In the genomic region with DNA sequence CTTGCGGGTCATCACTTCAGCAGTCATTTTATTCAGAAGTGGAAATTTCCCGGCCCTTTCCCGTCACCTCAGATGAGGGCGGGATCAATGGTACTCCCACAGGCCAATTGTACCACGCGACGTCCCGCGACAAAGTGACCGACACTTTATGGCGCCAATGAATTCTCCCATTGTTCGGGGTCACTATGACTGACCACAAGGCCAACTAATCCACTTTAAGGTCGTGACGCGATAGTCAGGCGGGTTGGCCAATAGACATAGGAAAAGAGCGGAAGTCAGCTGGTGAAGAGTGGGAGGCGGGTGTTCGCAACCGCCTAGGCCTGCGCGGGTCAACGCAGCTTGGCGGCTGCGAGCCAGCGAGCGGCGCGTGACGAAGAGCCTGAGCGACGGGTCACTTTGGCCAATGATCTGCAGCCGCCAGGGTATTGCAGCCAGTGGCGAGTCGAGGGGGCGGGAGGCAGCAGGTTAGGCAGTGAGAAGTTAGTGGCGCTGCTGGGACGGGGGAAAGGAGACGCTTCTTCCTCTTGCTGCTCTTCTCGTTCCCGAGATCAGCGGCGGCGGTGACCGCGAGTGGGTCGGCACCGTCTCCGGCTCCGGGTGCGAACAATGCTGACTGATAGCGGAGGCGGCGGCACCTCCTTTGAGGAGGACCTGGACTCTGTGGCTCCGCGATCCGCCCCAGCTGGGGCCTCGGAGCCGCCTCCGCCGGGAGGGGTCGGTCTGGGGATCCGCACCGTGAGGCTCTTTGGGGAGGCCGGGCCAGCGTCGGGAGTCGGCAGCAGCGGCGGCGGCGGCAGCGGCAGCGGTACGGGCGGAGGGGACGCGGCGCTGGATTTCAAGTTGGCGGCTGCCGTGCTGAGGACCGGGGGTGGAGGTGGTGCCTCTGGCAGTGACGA, we compare ENCODE assay signal across 8 cellular contexts. TPM values are rescaled to one million over a fixed set of nuclear protein-coding genes. Genes with fewer than 3 reads are reported as not detected.
DNase-seq lines count a peak whose midpoint lies in the region; ATAC-seq and TF ChIP-seq lines count a peak whose summit lies in the region.

A gene with protein sequence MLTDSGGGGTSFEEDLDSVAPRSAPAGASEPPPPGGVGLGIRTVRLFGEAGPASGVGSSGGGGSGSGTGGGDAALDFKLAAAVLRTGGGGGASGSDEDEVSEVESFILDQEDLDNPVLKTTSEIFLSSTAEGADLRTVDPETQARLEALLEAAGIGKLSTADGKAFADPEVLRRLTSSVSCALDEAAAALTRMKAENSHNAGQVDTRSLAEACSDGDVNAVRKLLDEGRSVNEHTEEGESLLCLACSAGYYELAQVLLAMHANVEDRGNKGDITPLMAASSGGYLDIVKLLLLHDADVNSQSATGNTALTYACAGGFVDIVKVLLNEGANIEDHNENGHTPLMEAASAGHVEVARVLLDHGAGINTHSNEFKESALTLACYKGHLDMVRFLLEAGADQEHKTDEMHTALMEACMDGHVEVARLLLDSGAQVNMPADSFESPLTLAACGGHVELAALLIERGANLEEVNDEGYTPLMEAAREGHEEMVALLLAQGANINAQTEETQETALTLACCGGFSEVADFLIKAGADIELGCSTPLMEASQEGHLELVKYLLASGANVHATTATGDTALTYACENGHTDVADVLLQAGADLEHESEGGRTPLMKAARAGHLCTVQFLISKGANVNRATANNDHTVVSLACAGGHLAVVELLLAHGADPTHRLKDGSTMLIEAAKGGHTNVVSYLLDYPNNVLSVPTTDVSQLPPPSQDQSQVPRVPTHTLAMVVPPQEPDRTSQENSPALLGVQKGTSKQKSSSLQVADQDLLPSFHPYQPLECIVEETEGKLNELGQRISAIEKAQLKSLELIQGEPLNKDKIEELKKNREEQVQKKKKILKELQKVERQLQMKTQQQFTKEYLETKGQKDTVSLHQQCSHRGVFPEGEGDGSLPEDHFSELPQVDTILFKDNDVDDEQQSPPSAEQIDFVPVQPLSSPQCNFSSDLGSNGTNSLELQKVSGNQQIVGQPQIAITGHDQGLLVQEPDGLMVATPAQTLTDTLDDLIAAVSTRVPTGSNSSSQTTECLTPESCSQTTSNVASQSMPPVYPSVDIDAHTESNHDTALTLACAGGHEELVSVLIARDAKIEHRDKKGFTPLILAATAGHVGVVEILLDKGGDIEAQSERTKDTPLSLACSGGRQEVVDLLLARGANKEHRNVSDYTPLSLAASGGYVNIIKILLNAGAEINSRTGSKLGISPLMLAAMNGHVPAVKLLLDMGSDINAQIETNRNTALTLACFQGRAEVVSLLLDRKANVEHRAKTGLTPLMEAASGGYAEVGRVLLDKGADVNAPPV (N-terminal part only) (plus strand): TSS at position 472 of the 896 bp plus-strand sequence. CDS start 135 bp downstream, at position 607.

- TF ChIP-seq CTCF in left lung (IDR thresholded peaks at IDR 0.05): peak in 1 of 2 donors; percentile 14

- no peaks in the 10 kb centered on the region for H3K9me3 ChIP-seq in left lung

- peak within 1 kb of the TSS; percentile 90 to 96 for H3K4me3 ChIP-seq in left lung

- intact Hi-C loops in left lung (cut with DNase I): no loop called here

- DNase-seq in C1 segment of cervical spinal cord (lab: John Stamatoyannopoulos, UW) (peak; percentile 91 to 99 (median 99)), NCI-H748 treated with DMSO at 0.1 percent for 48 hours (lab: John Stamatoyannopoulos, UW) (peak; percentile 97), dermis blood vessel endothelial cell (peak; percentile 100), left lung (peak; percentile 97 to 99)
- DNase-seq in activated CD4-positive, alpha-beta T cell treated with anti-CD3 and anti-CD28 coated beads, Interleukin-2, amount 50 U/mL, for 24 hours (ENCODE audit: low read depth in 1 of 2, low spot score in 1 of 2): peak; percentile 83 to 97
- peak; percentile 93 for DNase-seq in stimulated activated CD4-positive, alpha-beta T cell treated with anti-CD3 and anti-CD28 coated beads, Interleukin-4, amount 100 ng/mL, for 1 hour

- peak; percentile 77 for ATAC-seq in GM19372 (IDR thresholded peaks at IDR 0.05; ENCODE audit: low read depth, unreplicated experiment)
- ATAC-seq in HG03558 (IDR thresholded peaks at IDR 0.05; ENCODE audit: extremely low read depth, unreplicated experiment): peak; percentile 88
- ATAC-seq in left lung: peak; percentile 87

- H3K27me3 ChIP-seq in left lung: no peaks in the 10 kb centered on the region

- peaks cover 0 to 14% of the 10 kb centered on the region in 2 donors for H3K36me3 ChIP-seq in left lung

- peak within 1 kb of the TSS; percentile 90 to 98 for H3K27ac ChIP-seq in left lung

- H3K4me1 ChIP-seq in left lung: peaks cover 27 to 41% of the 10 kb centered on the region in 2 donors

RNA-seq across cellular contexts. Expression of the gene that starts here (rescaled TPM):
- total RNA-seq in dermis blood vessel endothelial cell (70.1 and 80.0 TPM in 2 replicates), left lung (100 to 1,000 TPM; 104 to 136 TPM)

Comparison
In these comparisons a context has a peak if more than half of its experiments do, and no peak if none do; other contexts are left out.
1. Peak in every context shown above with its lines: DNase-seq, ATAC-seq, H3K4me3 ChIP-seq and H3K27ac ChIP-seq.